ENCODE assay signal across 20 cellular contexts in genomic region chr7:24739306-24739705, GRCh38. TPM values are rescaled to one million over a fixed set of nuclear protein-coding genes. Genes with fewer than 3 reads are reported as not detected.
DNase-seq lines count a peak whose midpoint lies in the region; ATAC-seq, FAIRE-seq and TF ChIP-seq lines count a peak whose summit lies in the region.
"Had no signal": no experiment of that assay in that cellular context is flagged by ENCODE, and none has a peak within 500 bp of the region (broad histone marks: within the 10 kb centered on the region; RNA-seq: fewer than 3 reads in every experiment).

No MANE protein-coding gene starts in this region.

- no peak overlapping the region for H3K4me3 Mint-ChIP-seq in T-helper 17 cell
- H3K4me3 Mint-ChIP-seq: CD4-positive, alpha-beta memory T cell; GM23338; HFFc6 had no signal

- no peaks in the 10 kb centered on the region for H3K36me3 ChIP-seq in small intestine (ENCODE audit: control insufficient read depth in 2 of 2, insufficient read depth in 2 of 2, low read length in 2 of 2)
- H3K36me3 ChIP-seq: HAP-1 had no signal

- no peak overlapping the region for H3K4me3 ChIP-seq in A549
- no peak overlapping the region for H3K4me3 ChIP-seq in fibroblast of the aortic adventitia (ENCODE audit: low read depth, low read length)
- no peak overlapping the region for H3K4me3 ChIP-seq in small intestine (ENCODE audit: low read depth in 1 of 2, low read length in 2 of 2)
- H3K4me3 ChIP-seq: GM12878, GM23338, HAP-1 had no signal

- TF ChIP-seq RAD21 in A549 (conservative IDR thresholded peaks at IDR 0.05 in 1 of 2, IDR thresholded peaks at IDR 0.05 in 1 of 2), result no peak

- 64% methylated on average over 1 of the region's 1 CpG for WGBS in A549 (ENCODE audit: missing lambda C conversion rate)
- 19 to 55% (median 27%) methylated on average over 1 of the region's 1 CpG for WGBS in small intestine, 3 donors

- FAIRE-seq in A549 (lab: Jason Lieb, UNC) (no peak), small intestine (lab: Jason Lieb, UNC) (no peak)
- FAIRE-seq: GM12878, GM19239 had no signal

- H3K36me3 Mint-ChIP-seq in T-helper 17 cell (ENCODE audit: low read depth), result no peaks in the 10 kb centered on the region
- H3K36me3 Mint-ChIP-seq: CD4-positive, alpha-beta memory T cell had no signal

- CTCF ChIA-PET in A549 (lab: Yijun Ruan, JAX), result interaction anchor here (0.6 kb wide), 1 partner anchor 12 kb away, joined by 4 read pairs; no protein-coding TSS in a partner anchor

- peaks cover 8% of the 10 kb centered on the region for H3K27me3 Mint-ChIP-seq in T-helper 17 cell

- H3K9me3 ChIP-seq in A549 (peaks cover 19% of the 10 kb centered on the region; the same call in 2 of the 3 replicates), small intestine (ENCODE audit: control insufficient read depth, low read depth) (no peaks in the 10 kb centered on the region), T-helper 17 cell (ENCODE audit: control insufficient read depth, low read length, poor library complexity, severe bottlenecking) (no peaks in the 10 kb centered on the region)
- H3K9me3 ChIP-seq: HAP-1 had no signal

- ATAC-seq in A549 (no peak), T-helper 17 cell (no peak)
- ATAC-seq: GM12878, GM23338 had no signal

- H3K4me1 Mint-ChIP-seq in T-helper 17 cell, result no peaks in the 10 kb centered on the region
- H3K4me1 Mint-ChIP-seq: CD4-positive, alpha-beta memory T cell had no signal

- POLR2A ChIA-PET in A549 (lab: Yijun Ruan, JAX), result no interaction called here

- no peak overlapping the region for H3K27ac Mint-ChIP-seq in T-helper 17 cell
- H3K27ac Mint-ChIP-seq: GM23338, HFFc6 had no signal

- TF ChIP-seq POLR2A in A549 (IDR thresholded peaks at IDR 0.05; ENCODE audit: low read length), result no peak

- H3K4me1 ChIP-seq in A549 (peaks cover 51% of the 10 kb centered on the region), small intestine (ENCODE audit: control insufficient read depth in 2 of 2, insufficient read depth in 1 of 2, low read depth in 1 of 2, low read length in 1 of 2) (no peaks in the 10 kb centered on the region)
- H3K4me1 ChIP-seq: HAP-1 had no signal

- no peak overlapping the region for H3K4me2 ChIP-seq in A549
- H3K4me2 ChIP-seq: GM23338 had no signal

- no peak for TF ChIP-seq EP300 in A549 (IDR thresholded peaks at IDR 0.05)

- TF ChIP-seq CTCF in A549 (IDR thresholded peaks at IDR 0.05), result no peak
- TF ChIP-seq CTCF in fibroblast of the aortic adventitia (IDR thresholded peaks at IDR 0.05; ENCODE audit: insufficient read depth, low read length), result no peak

- no peaks in the 10 kb centered on the region for H3K27me3 ChIP-seq in small intestine (ENCODE audit: control insufficient read depth in 2 of 2, insufficient read depth in 2 of 2, low read length in 2 of 2)

- DNase-seq in A549 (ENCODE audit: low read depth in 1 of 2, low spot score in 1 of 2), result no peak
- DNase-seq in NCI-H226, result peak; percentile 91
- DNase-seq in fibroblast of the aortic adventitia (ENCODE audit: low read depth), result peak; percentile 26
- peak; percentile 65 for DNase-seq in small intestine
- DNase-seq in NCI-H1417 treated with DMSO at 0.1 percent for 48 hours (lab: John Stamatoyannopoulos, UW), result no peak
- no peak for DNase-seq in GM19240 (ENCODE audit: insufficient read length, low spot score)
- DNase-seq in T-helper 17 cell, result no peak
- DNase-seq: 8988T; C1 segment of cervical spinal cord; Caco-2; CD4-positive, alpha-beta memory T cell; DMS153; DND-41; EL; GDM1; HFFc6 had no signal

- H3K27ac ChIP-seq in A549, result peak overlapping the region; percentile 61 to 95; a peak in 3 of 6 replicates
- no peak overlapping the region for H3K27ac ChIP-seq in small intestine (ENCODE audit: low read depth in 1 of 2, low read length in 1 of 2)

TF ChIP-seq in A549, 52 proteins besides CTCF, POLR2A, EP300 and RAD21:
- TF ChIP-seq NPAS2 (CRISPR knock-in tag; IDR thresholded peaks at IDR 0.05; ENCODE audit: borderline replicate concordance) (no peak), CBX2 (IDR thresholded peaks at IDR 0.05; ENCODE audit: borderline replicate concordance, low read depth) (no peak), NFE2L2 (conservative IDR thresholded peaks at IDR 0.05; ENCODE audit: low read length) (no peak), SMC3 (IDR thresholded peaks at IDR 0.05) (no peak), FOSL2 (IDR thresholded peaks at IDR 0.05) (no peak), FOSL2 (CRISPR knock-in tag; IDR thresholded peaks at IDR 0.05) (no peak), GATA3 (IDR thresholded peaks at IDR 0.05; ENCODE audit: borderline replicate concordance) (no peak), EHMT2 (IDR thresholded peaks at IDR 0.05; ENCODE audit: low read depth) (no peak), HOXB5 (CRISPR knock-in tag; IDR thresholded peaks at IDR 0.05) (no peak), HEYL (CRISPR knock-in tag; IDR thresholded peaks at IDR 0.05) (no peak), MAFK (IDR thresholded peaks at IDR 0.05; ENCODE audit: partially characterized antibody) (no peak), HDAC2 (IDR thresholded peaks at IDR 0.05) (no peak), JUN (IDR thresholded peaks at IDR 0.05) (no peak)
- TF ChIP-seq, protein P1, sequence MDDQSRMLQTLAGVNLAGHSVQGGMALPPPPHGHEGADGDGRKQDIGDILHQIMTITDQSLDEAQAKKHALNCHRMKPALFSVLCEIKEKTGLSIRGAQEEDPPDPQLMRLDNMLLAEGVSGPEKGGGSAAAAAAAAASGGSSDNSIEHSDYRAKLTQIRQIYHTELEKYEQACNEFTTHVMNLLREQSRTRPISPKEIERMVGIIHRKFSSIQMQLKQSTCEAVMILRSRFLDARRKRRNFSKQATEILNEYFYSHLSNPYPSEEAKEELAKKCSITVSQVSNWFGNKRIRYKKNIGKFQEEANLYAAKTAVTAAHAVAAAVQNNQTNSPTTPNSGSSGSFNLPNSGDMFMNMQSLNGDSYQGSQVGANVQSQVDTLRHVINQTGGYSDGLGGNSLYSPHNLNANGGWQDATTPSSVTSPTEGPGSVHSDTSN (IDR thresholded peaks at IDR 0.05), result no peak

RNA-seq across cellular contexts. Expression of gene GSDME, which starts 18.0 kb away (rescaled TPM):
- polyA plus RNA-seq in A549 (2011; rRNA removed) (55.9 and 57.5 TPM in 2 replicates), A549 (2017; fragmentation: RNase III; extraction: RNeasy Plus Mini Kit Qiagen cat#74134 plus additional on column Dnase treatment) (50.9 to 51.9 TPM (median 51.0 TPM) in 3 replicates), small intestine (100 to 1,000 TPM in 2 of 3 donors, 1 to 10 TPM in 1; 4.0 to 118 (median 105) TPM)
- polyA plus RNA-seq in A549 (2012; cell fraction: cytosol; rRNA removed), result 42.9 and 48.2 TPM in 2 replicates
- 40.3 and 55.3 TPM in 2 replicates for polyA plus RNA-seq in A549 (2012; cell fraction: nucleus; rRNA removed)
- polyA minus RNA-seq in A549 (2011; rRNA and poly(A)+ RNA removed), result 45.3 and 48.9 TPM in 2 replicates
- total RNA-seq in fibroblast of the aortic adventitia (ENCODE audit: low replicate concordance) (43.3 and 59.9 TPM in 2 replicates), T-helper 17 cell (under 1 TPM in 1 of 2 donors, not detected in 1; 0.75 TPM)

Comparison
In these comparisons a context has a peak if more than half of its experiments do, and no peak if none do; other contexts are left out.
1. DNase-seq: peak in NCI-H226 (single experiment), fibroblast of the aortic adventitia (single experiment) and small intestine (single experiment); none in A549 (0 of 2), NCI-H1417 treated with DMSO at 0.1 percent for 48 hours (single experiment), GM19240 (single experiment) and T-helper 17 cell (0 of 3).
2. H3K27ac ChIP-seq: peak in A549 (2 of 2); none in small intestine (0 of 2).
3. RNA of gene GSDME, which starts 18.0 kb away (total RNA-seq): 43.3 to 59.9 TPM in fibroblast of the aortic adventitia; 0.75 TPM in T-helper 17 cell; every median in the first group is over 10 times any median in the second.